Comparison of ENCODE assay signal across 8 cellular contexts in genomic region chr6:27126815-27127537, GRCh38.
DNase-seq lines count a peak whose midpoint lies in the region; ATAC-seq and TF ChIP-seq lines count a peak whose summit lies in the region.

No MANE protein-coding gene starts in this region.

- H3K27me3 ChIP-seq in rectal smooth muscle tissue (ENCODE audit: control insufficient read depth, insufficient read depth, low read length): no peaks in the 10 kb centered on the region

- H3K9me3 Mint-ChIP-seq in activated naive CD8-positive, alpha-beta T cell treated with anti-CD3 and anti-CD28 coated beads, Interleukin-2, amount 50 U/mL, for 24 hours: no peaks in the 10 kb centered on the region

- no peaks in the 10 kb centered on the region for H3K36me3 ChIP-seq in rectal smooth muscle tissue (ENCODE audit: control insufficient read depth, insufficient read depth, low read length)

- peak; percentile 54 for ATAC-seq in GM21447 (IDR thresholded peaks at IDR 0.05; ENCODE audit: unreplicated experiment)
- ATAC-seq in activated naive CD8-positive, alpha-beta T cell treated with anti-CD3 and anti-CD28 coated beads, Interleukin-2, amount 50 U/mL, for 24 hours: peak; percentile 79
- peak; percentile 91 for ATAC-seq in left ventricle myocardium superior

- H3K4me3 ChIP-seq in rectal smooth muscle tissue (ENCODE audit: low read length): peak overlapping the region; percentile 48

- H3K27ac ChIP-seq in rectal smooth muscle tissue (ENCODE audit: low read depth, low read length): peak overlapping the region; percentile 34

- no peaks in the 10 kb centered on the region for H3K27me3 Mint-ChIP-seq in activated naive CD8-positive, alpha-beta T cell treated with anti-CD3 and anti-CD28 coated beads, Interleukin-2, amount 50 U/mL, for 24 hours

- no peak overlapping the region for H3K9ac ChIP-seq in rectal smooth muscle tissue (ENCODE audit: low read length)

- intact Hi-C loops in left ventricle myocardium superior (cut with micrococcal nuclease): no loop called here

- peak; percentile 97 for DNase-seq in DMS 273 (lab: John Stamatoyannopoulos, UW; ENCODE audit: unreplicated experiment)
- DNase-seq in SW 1271 (lab: John Stamatoyannopoulos, UW): peak; percentile 64 to 92
- DNase-seq in activated naive CD8-positive, alpha-beta T cell treated with anti-CD3 and anti-CD28 coated beads, Interleukin-2, amount 50 U/mL, for 24 hours: peak; percentile 81
- DNase-seq in left ventricle myocardium superior: peak; percentile 90
- no peak for DNase-seq in NCI-H1436 treated with DMSO at 0.1 percent for 48 hours (lab: John Stamatoyannopoulos, UW)

- peak overlapping the region; percentile 75 for H3K27ac Mint-ChIP-seq in activated naive CD8-positive, alpha-beta T cell treated with anti-CD3 and anti-CD28 coated beads, Interleukin-2, amount 50 U/mL, for 24 hours

- TF ChIP-seq RAD21 in Ishikawa (IDR thresholded peaks at IDR 0.05; ENCODE audit: low read depth): peak; percentile 89

- H3K4me3 Mint-ChIP-seq in activated naive CD8-positive, alpha-beta T cell treated with anti-CD3 and anti-CD28 coated beads, Interleukin-2, amount 50 U/mL, for 24 hours: peak overlapping the region; percentile 75

- peaks cover 26% of the 10 kb centered on the region for H3K4me1 Mint-ChIP-seq in activated naive CD8-positive, alpha-beta T cell treated with anti-CD3 and anti-CD28 coated beads, Interleukin-2, amount 50 U/mL, for 24 hours

- H3K36me3 Mint-ChIP-seq in activated naive CD8-positive, alpha-beta T cell treated with anti-CD3 and anti-CD28 coated beads, Interleukin-2, amount 50 U/mL, for 24 hours (ENCODE audit: low read depth): no peaks in the 10 kb centered on the region

- peaks cover 4% of the 10 kb centered on the region for H3K4me1 ChIP-seq in rectal smooth muscle tissue (ENCODE audit: control insufficient read depth, insufficient read depth, low read length)

- no peak for TF ChIP-seq EP300 in Ishikawa (IDR thresholded peaks at IDR 0.05; ENCODE audit: borderline replicate concordance)

TF ChIP-seq in Ishikawa, 13 proteins besides CTCF, POLR2A, EP300 and RAD21:
- TF ChIP-seq, protein P1, sequence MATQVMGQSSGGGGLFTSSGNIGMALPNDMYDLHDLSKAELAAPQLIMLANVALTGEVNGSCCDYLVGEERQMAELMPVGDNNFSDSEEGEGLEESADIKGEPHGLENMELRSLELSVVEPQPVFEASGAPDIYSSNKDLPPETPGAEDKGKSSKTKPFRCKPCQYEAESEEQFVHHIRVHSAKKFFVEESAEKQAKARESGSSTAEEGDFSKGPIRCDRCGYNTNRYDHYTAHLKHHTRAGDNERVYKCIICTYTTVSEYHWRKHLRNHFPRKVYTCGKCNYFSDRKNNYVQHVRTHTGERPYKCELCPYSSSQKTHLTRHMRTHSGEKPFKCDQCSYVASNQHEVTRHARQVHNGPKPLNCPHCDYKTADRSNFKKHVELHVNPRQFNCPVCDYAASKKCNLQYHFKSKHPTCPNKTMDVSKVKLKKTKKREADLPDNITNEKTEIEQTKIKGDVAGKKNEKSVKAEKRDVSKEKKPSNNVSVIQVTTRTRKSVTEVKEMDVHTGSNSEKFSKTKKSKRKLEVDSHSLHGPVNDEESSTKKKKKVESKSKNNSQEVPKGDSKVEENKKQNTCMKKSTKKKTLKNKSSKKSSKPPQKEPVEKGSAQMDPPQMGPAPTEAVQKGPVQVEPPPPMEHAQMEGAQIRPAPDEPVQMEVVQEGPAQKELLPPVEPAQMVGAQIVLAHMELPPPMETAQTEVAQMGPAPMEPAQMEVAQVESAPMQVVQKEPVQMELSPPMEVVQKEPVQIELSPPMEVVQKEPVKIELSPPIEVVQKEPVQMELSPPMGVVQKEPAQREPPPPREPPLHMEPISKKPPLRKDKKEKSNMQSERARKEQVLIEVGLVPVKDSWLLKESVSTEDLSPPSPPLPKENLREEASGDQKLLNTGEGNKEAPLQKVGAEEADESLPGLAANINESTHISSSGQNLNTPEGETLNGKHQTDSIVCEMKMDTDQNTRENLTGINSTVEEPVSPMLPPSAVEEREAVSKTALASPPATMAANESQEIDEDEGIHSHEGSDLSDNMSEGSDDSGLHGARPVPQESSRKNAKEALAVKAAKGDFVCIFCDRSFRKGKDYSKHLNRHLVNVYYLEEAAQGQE (IDR thresholded peaks at IDR 0.05; ENCODE audit: low read depth): no peak
- TF ChIP-seq, protein P2, sequence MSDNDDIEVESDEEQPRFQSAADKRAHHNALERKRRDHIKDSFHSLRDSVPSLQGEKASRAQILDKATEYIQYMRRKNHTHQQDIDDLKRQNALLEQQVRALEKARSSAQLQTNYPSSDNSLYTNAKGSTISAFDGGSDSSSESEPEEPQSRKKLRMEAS (IDR thresholded peaks at IDR 0.05): peak; percentile 45; the same call in 1 of the 2 replicates
- TF ChIP-seq YY1 (IDR thresholded peaks at IDR 0.05; ENCODE audit: low read depth): peak; percentile 73
TF ChIP-seq in Ishikawa: peak in this region for 2.
